Comparison of ENCODE assay signal across 27 cellular contexts in genomic region chr3:189735913-189736312, GRCh38.
"Had no signal": no experiment of that assay in that cellular context is flagged by ENCODE, and none has a peak within 500 bp of the region (broad histone marks: within the 10 kb centered on the region; RNA-seq: fewer than 3 reads in every experiment).

No MANE protein-coding gene starts in this region.

- H3K27me3 ChIP-seq: left lung, neural progenitor cell, neutrophil, right atrium auricular region, right lobe of liver, stomach, testis, thyroid gland, transverse colon, upper lobe of right lung had no signal

- H3K4me1 Mint-ChIP-seq: natural killer cell; nephron progenitor cell; neural progenitor cell; stimulated activated naive B cell treated with anti-CD40 and anti-IgM and Interleukin-4, amounts not matched to agents 10 μg/mL and 1 μg/mL and 100 μg/mL, for 72 hours had no signal

- H3K4me3 ChIP-seq: left lung, lower lobe of right lung, neural progenitor cell, right atrium auricular region, right lobe of liver, stomach, testis, thyroid gland, transverse colon, upper lobe of right lung had no signal

- H3K9me3 Mint-ChIP-seq: nephron progenitor cell; neural progenitor cell; stimulated activated naive B cell treated with anti-CD40 and anti-IgM and Interleukin-4, amounts not matched to agents 10 μg/mL and 1 μg/mL and 100 μg/mL, for 72 hours had no signal

- H3K36me3 Mint-ChIP-seq: natural killer cell; neural progenitor cell; stimulated activated naive B cell treated with anti-CD40 and anti-IgM and Interleukin-4, amounts not matched to agents 10 μg/mL and 1 μg/mL and 100 μg/mL, for 72 hours had no signal

- H3K27ac Mint-ChIP-seq: natural killer cell; nephron progenitor cell; neural progenitor cell; progenitor cell of endocrine pancreas; stimulated activated naive B cell treated with anti-CD40 and anti-IgM and Interleukin-4, amounts not matched to agents 10 μg/mL and 1 μg/mL and 100 μg/mL, for 72 hours had no signal

- FAIRE-seq: keratinocyte, urothelium cell line had no signal

- H3K4me1 ChIP-seq: left lung, lower lobe of right lung, neural progenitor cell, right atrium auricular region, right lobe of liver, stomach, testis, thyroid gland, transverse colon, upper lobe of right lung had no signal

- H3K27me3 Mint-ChIP-seq: stimulated activated naive B cell treated with anti-CD40 and anti-IgM and Interleukin-4, amounts not matched to agents 10 μg/mL and 1 μg/mL and 100 μg/mL, for 72 hours had no signal

- H3K4me3 Mint-ChIP-seq: natural killer cell; nephron progenitor cell; neural progenitor cell; stimulated activated naive B cell treated with anti-CD40 and anti-IgM and Interleukin-4, amounts not matched to agents 10 μg/mL and 1 μg/mL and 100 μg/mL, for 72 hours had no signal

- H3K9me3 ChIP-seq: left lung, lower lobe of right lung, neutrophil, right atrium auricular region, right lobe of liver, stomach, testis, thyroid gland, transverse colon, upper lobe of right lung had no signal

- H3K27ac ChIP-seq: left lung, lower lobe of right lung, neural progenitor cell, neutrophil, right atrium auricular region, right lobe of liver, stomach, testis, thyroid gland, transverse colon, upper lobe of right lung had no signal

- DNase-seq: hippocampal formation; left colon; left lung; lower lobe of right lung; mammary epithelial cell; mesenchymal stem cell; natural killer cell; nephron progenitor cell; occipital lobe; right lobe of liver; stimulated activated CD4-positive, alpha-beta T cell treated with anti-CD3 and anti-CD28 coated beads, Interleukin-12 subunit alpha, Interleukin-12 subunit beta, amount 100 ng/mL, for 4 hours; stimulated activated CD4-positive, alpha-beta T cell treated with anti-CD3 and anti-CD28 coated beads, Interleukin-15, amount 100 ng/mL, for 24 hours; stimulated activated CD4-positive, alpha-beta T cell treated with anti-CD3 and anti-CD28 coated beads, Interleukin-2, amount 100 ng/mL, for 24 hours; stimulated activated CD4-positive, alpha-beta T cell treated with anti-CD3 and anti-CD28 coated beads, Interleukin-4, amount 100 ng/mL, for 1 hour; stimulated activated naive B cell treated with anti-CD40 and anti-IgM and Interleukin-4, amounts not matched to agents 10 μg/mL and 1 μg/mL and 100 μg/mL, for 72 hours; stimulated activated naive CD8-positive, alpha-beta T cell treated with anti-CD3 and anti-CD28 coated beads, Interleukin-15, Interleukin-2, amounts not matched to agents 100 U/mL and 50 U/mL, for 24 hours; stomach; testis; thyroid gland; transverse colon; upper lobe of right lung had no signal

- ATAC-seq: left colon; left lung; lower lobe of right lung; natural killer cell; right lobe of liver; stimulated activated naive B cell treated with anti-CD40 and anti-IgM and Interleukin-4, amounts not matched to agents 10 μg/mL and 1 μg/mL and 100 μg/mL, for 72 hours; stimulated activated naive CD8-positive, alpha-beta T cell treated with anti-CD3 and anti-CD28 coated beads, Interleukin-15, Interleukin-2, amounts not matched to agents 100 U/mL and 50 U/mL, for 24 hours; upper lobe of right lung had no signal

- H3K36me3 ChIP-seq: left lung, lower lobe of right lung, neural progenitor cell, neutrophil, right atrium auricular region, right lobe of liver, stomach, thyroid gland, transverse colon, upper lobe of right lung had no signal
